ENCODE assay signal across 9 cellular contexts in the genomic region with DNA sequence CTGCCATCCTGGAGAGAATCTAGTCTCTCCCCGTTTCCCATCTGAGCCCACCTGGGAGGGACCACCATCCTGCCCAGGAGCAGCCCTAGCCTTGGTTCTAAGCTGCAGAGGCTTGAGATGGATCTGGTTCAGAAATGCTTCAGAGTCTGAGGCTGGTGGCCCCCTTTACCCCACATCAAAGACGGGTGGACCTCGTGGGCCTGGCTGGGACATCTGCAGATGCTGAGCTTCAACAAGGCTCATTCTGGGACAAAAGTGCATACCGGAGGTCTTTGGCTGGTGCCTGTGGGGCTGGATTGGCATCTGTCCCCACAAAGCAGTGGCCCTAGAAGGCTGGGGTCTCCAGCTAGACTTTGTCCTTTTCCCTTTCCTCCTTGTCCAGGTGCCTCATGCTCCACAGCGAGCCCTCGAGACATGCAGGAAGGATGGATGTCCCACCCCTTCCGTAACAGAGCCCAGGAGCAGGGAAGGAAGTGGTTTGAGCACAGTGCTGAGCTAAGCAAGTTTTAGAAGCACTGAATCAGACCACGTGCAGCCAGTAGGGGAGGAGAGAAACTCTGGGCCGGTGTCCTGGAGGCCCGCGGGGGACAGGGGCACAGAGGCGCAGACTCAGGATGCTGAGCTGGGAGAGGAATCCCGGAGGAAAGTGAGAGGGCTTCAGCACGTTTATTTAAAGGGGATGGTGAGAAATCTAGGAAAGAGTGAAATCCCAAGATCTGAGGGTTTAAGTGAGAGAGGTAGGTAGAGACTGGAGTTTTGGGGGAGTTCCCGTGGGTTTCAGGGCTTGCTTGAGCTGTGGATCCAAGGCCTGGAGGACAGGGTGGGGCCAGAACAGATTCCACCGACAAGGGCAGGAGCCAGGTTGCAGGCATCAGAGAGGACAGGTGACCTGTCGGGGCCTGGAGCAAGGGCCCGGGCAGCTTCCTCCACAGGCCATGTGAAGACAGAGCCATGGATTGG. TPM values are rescaled to one million over a fixed set of nuclear protein-coding genes. Genes with fewer than 3 reads are reported as not detected.
DNase-seq lines count a peak whose midpoint lies in the region; FAIRE-seq and TF ChIP-seq lines count a peak whose summit lies in the region.
"Had no signal": no experiment of that assay in that cellular context is flagged by ENCODE, and none has a peak within 500 bp of the region (broad histone marks: within the 10 kb centered on the region; RNA-seq: fewer than 3 reads in every experiment).

No MANE protein-coding gene starts in this region.

- no peak for TF ChIP-seq CTCF in cardiac fibroblast (IDR thresholded peaks at IDR 0.05; ENCODE audit: low read depth, low read length)
- no peak for TF ChIP-seq CTCF in D721Med (IDR thresholded peaks at IDR 0.05; ENCODE audit: insufficient read depth, missing control alignments)

- H3K4me3 ChIP-seq in cardiac fibroblast (replicated peaks in 1 of 2; ENCODE audit: low read depth in 2 of 2, low read length in 2 of 2): no peak overlapping the region
- H3K4me3 ChIP-seq: thoracic aorta had no signal

- FAIRE-seq in D721Med (lab: Jason Lieb, UNC): no peak

- DNase-seq in activated CD4-positive, CD25-positive, alpha-beta regulatory T cell treated with anti-CD3 and anti-CD28 coated beads, Interleukin-2, amount 50 U/mL, for 16 hours (ENCODE audit: low read depth, low spot score): peak; percentile 28
- no peak for DNase-seq in activated CD4-positive, CD25-positive, alpha-beta regulatory T cell (lab: John Stamatoyannopoulos, UW)
- peak; percentile 13 to 18 for DNase-seq in cardiac fibroblast (ENCODE audit: low read depth in 2 of 2)
- peak in 2 of 3 donors; percentile 26 to 38 for DNase-seq in stimulated activated CD4-positive, alpha-beta T cell treated with anti-CD3 and anti-CD28 coated beads, Interleukin-12 subunit alpha, Interleukin-12 subunit beta, amount 100 ng/mL, for 48 hours (ENCODE audit: low read depth in 2 of 3, low spot score in 1 of 3)
- no peak for DNase-seq in AG20443 (ENCODE audit: low spot score)
- DNase-seq in HT-29 (ENCODE audit: low spot score): no peak
- DNase-seq in D721Med (ENCODE audit: insufficient read length, low spot score): no peak

- no peaks in the 10 kb centered on the region for H3K9me3 ChIP-seq in KOPT-K1 (ENCODE audit: insufficient read depth, low read length, poor library complexity, severe bottlenecking)
- H3K9me3 ChIP-seq: thoracic aorta had no signal

- peak overlapping the region; percentile 5 for H3K27ac ChIP-seq in KOPT-K1 (ENCODE audit: low read depth, low read length, poor library complexity, severe bottlenecking)
- H3K27ac ChIP-seq: thoracic aorta had no signal

- H3K36me3 ChIP-seq in KOPT-K1 (ENCODE audit: insufficient read depth, low read length): no peaks in the 10 kb centered on the region
- H3K36me3 ChIP-seq: thoracic aorta had no signal

RNA-seq across cellular contexts. Expression of a gene that starts 4.6 kb away (rescaled TPM):
- 17.9 and 19.1 TPM in 2 replicates for total RNA-seq in HT-29 (2014; rRNA removed; shearing (Covaris generic))

RNA-seq across cellular contexts. Expression of a gene that starts 22.6 kb away (rescaled TPM):
- 1.0 and 1.2 TPM in 2 replicates for total RNA-seq in HT-29 (2014; rRNA removed; shearing (Covaris generic))

Comparison
In these comparisons a context has a peak if more than half of its experiments do, and no peak if none do; other contexts are left out.
1. DNase-seq: peak in activated CD4-positive, CD25-positive, alpha-beta regulatory T cell treated with anti-CD3 and anti-CD28 coated beads, Interleukin-2, amount 50 U/mL, for 16 hours (single experiment), cardiac fibroblast (2 of 2) and stimulated activated CD4-positive, alpha-beta T cell treated with anti-CD3 and anti-CD28 coated beads, Interleukin-12 subunit alpha, Interleukin-12 subunit beta, amount 100 ng/mL, for 48 hours (2 of 3); none in activated CD4-positive, CD25-positive, alpha-beta regulatory T cell (0 of 4), AG20443 (single experiment), HT-29 (single experiment) and D721Med (single experiment).